In genomic region chr2:229059331-229060033, GRCh38 we compare ENCODE assay signal across 28 cellular contexts.
"Had no signal": no experiment of that assay in that cellular context is flagged by ENCODE, and none has a peak within 500 bp of the region (broad histone marks: within the 10 kb centered on the region; RNA-seq: fewer than 3 reads in every experiment).

No MANE protein-coding gene starts in this region.

- H3K79me2 ChIP-seq: parathyroid adenoma had no signal

- DNase-seq: natural killer cell; occipital lobe; ovary; posterior cingulate gyrus; psoas muscle; right cardiac atrium; spleen; stimulated activated CD4-positive, alpha-beta T cell treated with anti-CD3 and anti-CD28 coated beads, Interleukin-12 subunit alpha, Interleukin-12 subunit beta, amount 100 ng/mL, for 4 hours; stimulated activated CD4-positive, alpha-beta T cell treated with anti-CD3 and anti-CD28 coated beads, Interleukin-1b, Interleukin-23, amount 100 ng/mL, for 48 hours; stimulated activated CD4-positive, alpha-beta T cell treated with anti-CD3 and anti-CD28 coated beads, Interleukin-4, amount 100 ng/mL, for 1 hour; stimulated activated CD4-positive, alpha-beta T cell treated with anti-CD3 and anti-CD28 coated beads, Interleukin-4, amount 100 ng/mL, for 4 hours; stimulated activated CD8-positive, alpha-beta memory T cell treated with anti-CD3 and anti-CD28 coated beads, Interleukin-4, amount 100 ng/mL, for 48 hours; stimulated activated naive CD4-positive, alpha-beta T cell; stimulated activated naive CD8-positive, alpha-beta T cell treated with anti-CD3 and anti-CD28 coated beads, Interleukin-15, amount 100 ng/mL, for 72 hours; stimulated activated naive CD8-positive, alpha-beta T cell treated with anti-CD3 and anti-CD28 coated beads, Interleukin-15, Interleukin-2, amounts not matched to agents 100 U/mL and 50 U/mL, for 24 hours; substantia nigra; testis; tibial artery; transverse colon; upper lobe of right lung; uterus had no signal

- H3K9ac ChIP-seq: neural progenitor cell, parathyroid adenoma had no signal

- H3K9me3 ChIP-seq: ovary, suprapubic skin, testis, tibial artery, transverse colon, upper lobe of right lung, uterus had no signal

- H3K4me1 ChIP-seq: neural progenitor cell, parathyroid adenoma, psoas muscle, spleen, suprapubic skin, testis, tibial artery, transverse colon, upper lobe of right lung, uterus had no signal

- H3K27me3 ChIP-seq: neural progenitor cell, ovary, spleen, suprapubic skin, testis, tibial artery, transverse colon, upper lobe of right lung, uterus had no signal

- H3K36me3 ChIP-seq: neural progenitor cell, ovary, spleen, suprapubic skin, tibial artery, transverse colon, upper lobe of right lung, uterus had no signal

- ATAC-seq: natural killer cell; psoas muscle; right cardiac atrium; sciatic nerve; stimulated activated memory B cell treated with anti-CD40 and anti-IgM and Interleukin-4, amounts not matched to agents 10 μg/mL and 1 μg/mL and 100 μg/mL, for 72 hours; stimulated activated naive CD8-positive, alpha-beta T cell treated with anti-CD3 and anti-CD28 coated beads, Interleukin-15, amount 100 ng/mL, for 72 hours; stimulated activated naive CD8-positive, alpha-beta T cell treated with anti-CD3 and anti-CD28 coated beads, Interleukin-15, Interleukin-2, amounts not matched to agents 100 U/mL and 50 U/mL, for 24 hours; upper lobe of right lung had no signal

- H3K4me2 ChIP-seq: neural progenitor cell had no signal

- H3K4me3 ChIP-seq: neural progenitor cell, ovary, psoas muscle, skin epidermis, smooth muscle cell, spleen, suprapubic skin, testis, tibial artery, transverse colon, upper lobe of right lung, uterus had no signal

- H2AFZ ChIP-seq: neural progenitor cell, parathyroid adenoma had no signal

- H3K27ac ChIP-seq: neural progenitor cell, ovary, parathyroid adenoma, psoas muscle, skin epidermis, spleen, suprapubic skin, testis, tibial artery, transverse colon, upper lobe of right lung, uterus had no signal
